ENCODE assay signal across 1 cellular context in the genomic region with DNA sequence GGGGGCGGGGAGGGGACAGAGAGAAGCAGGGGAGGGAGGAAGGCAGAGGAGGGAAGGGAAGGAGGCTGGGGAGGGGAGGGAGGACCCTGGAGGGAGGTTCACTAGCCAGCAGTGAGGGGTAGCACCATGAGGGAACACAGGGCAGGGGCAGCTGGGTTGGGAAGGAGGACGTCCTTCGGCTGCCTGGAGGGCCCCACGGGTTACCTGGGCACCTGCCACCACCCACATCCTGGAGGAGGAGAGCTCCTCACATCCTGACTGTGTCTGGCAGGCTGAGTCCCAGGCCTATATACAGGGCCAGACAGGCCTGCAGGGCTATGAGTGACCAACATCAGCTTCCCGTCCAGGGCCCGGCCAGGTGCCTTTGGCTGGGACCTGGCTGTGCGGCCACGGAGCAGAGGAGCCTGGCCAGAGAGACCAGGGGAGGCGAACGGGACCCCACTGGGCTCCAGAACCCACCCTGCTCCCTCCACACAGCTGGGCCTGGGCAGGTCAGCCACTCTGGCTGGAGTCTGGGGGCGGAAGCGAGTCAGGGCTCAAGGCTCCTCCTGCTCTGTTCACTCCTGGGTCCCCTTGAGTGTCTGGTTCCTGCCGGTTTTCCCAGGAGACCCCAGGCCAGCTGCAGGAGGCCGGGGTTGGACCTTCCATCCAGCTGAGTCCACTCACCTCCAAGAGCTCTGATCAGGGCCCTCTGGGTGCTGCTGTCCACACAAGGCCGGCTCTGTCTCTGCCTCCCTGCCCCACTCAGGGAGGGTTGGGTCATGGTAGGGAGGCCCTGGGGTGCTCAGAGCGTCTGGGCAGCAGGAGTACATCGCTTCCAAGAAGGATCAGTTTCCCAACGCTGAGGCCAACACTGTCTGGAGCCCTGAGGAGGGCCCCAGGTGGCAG.
TF ChIP-seq lines count a peak whose summit lies in the region.

No MANE protein-coding gene starts in this region.

TF ChIP-seq in HCT116, 20 proteins besides CTCF, POLR2A, EP300 and RAD21 (continued from another document):
- TF ChIP-seq, protein P1, sequence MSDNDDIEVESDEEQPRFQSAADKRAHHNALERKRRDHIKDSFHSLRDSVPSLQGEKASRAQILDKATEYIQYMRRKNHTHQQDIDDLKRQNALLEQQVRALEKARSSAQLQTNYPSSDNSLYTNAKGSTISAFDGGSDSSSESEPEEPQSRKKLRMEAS (IDR thresholded peaks at IDR 0.05): no peak
- TF ChIP-seq EZH2phosphoT487 (IDR thresholded peaks at IDR 0.05; ENCODE audit: borderline replicate concordance) (no peak), YY1 (IDR thresholded peaks at IDR 0.05; ENCODE audit: extremely low read depth, insufficient replicate concordance, low read depth, low read length) (no peak), CEBPB (IDR thresholded peaks at IDR 0.05; ENCODE audit: low read depth) (no peak), CBX3 (IDR thresholded peaks at IDR 0.05; ENCODE audit: low read depth) (no peak), SIN3A (IDR thresholded peaks at IDR 0.05; ENCODE audit: low read depth) (no peak)
